8 cellular contexts compared by ENCODE assay signal in genomic region chr10:18637400-18637799, GRCh38. TPM values are rescaled to one million over a fixed set of nuclear protein-coding genes. Genes with fewer than 3 reads are reported as not detected.
DNase-seq lines count a peak whose midpoint lies in the region; ATAC-seq, FAIRE-seq and TF ChIP-seq lines count a peak whose summit lies in the region.
"Not testable (repeated sequence)": the region's sequence is repeated elsewhere in the genome, so short reads cannot be mapped to it uniquely, and the experiment has no call there.

No MANE protein-coding gene starts in this region.

- H2AFZ ChIP-seq in hepatocyte; HepG2 (ENCODE audit: low read length): not testable (repeated sequence)

- H3K27me3 ChIP-seq in hepatocyte; HepG2 (ENCODE audit: control insufficient read depth in 1 of 2, insufficient read depth in 2 of 2, low read length in 2 of 2): not testable (repeated sequence)

- peak overlapping the region; percentile 32 for H3K9ac ChIP-seq in HepG2 (ENCODE audit: insufficient read depth, low read depth, low read length)

- not testable (repeated sequence) for TF ChIP-seq POLR2A in A549 (IDR thresholded peaks at IDR 0.05; ENCODE audit: low read length); H54 (IDR thresholded peaks at IDR 0.05; ENCODE audit: low read depth, low read length); HepG2 (IDR thresholded peaks at IDR 0.05; ENCODE audit: insufficient read depth in 1 of 2, low read depth in 2 of 2, low read length in 2 of 2)

- H3K36me3 ChIP-seq in hepatocyte (replicated peaks; ENCODE audit: insufficient read depth, low read depth); HepG2 (replicated peaks in 1 of 2; ENCODE audit: control insufficient read depth in 1 of 2, insufficient read depth in 2 of 2, low read length in 2 of 2); mucosa of descending colon (ENCODE audit: low read depth): not testable (repeated sequence)

- H3K9me3 ChIP-seq in A549; hepatocyte (ENCODE audit: low read depth); HepG2 (ENCODE audit: low read length); mucosa of descending colon: not testable (repeated sequence)

- not testable (repeated sequence) for TF ChIP-seq EP300 in A549 (IDR thresholded peaks at IDR 0.05)
- TF ChIP-seq EP300 in HepG2 (IDR thresholded peaks at IDR 0.05; ENCODE audit: low read depth in 2 of 2, low read length in 2 of 2) (peak in 1 of 2 experiments; percentile 79; a peak in 2 of 4 replicates), HepG2 (CRISPR knock-in tag; IDR thresholded peaks at IDR 0.05; ENCODE audit: borderline replicate concordance) (peak; percentile 40; the same call in 1 of the 2 replicates)

- intact Hi-C loops in HepG2 (cut with micrococcal nuclease; ENCODE audit: unreplicated experiment); mucosa of descending colon (cut with DNase I, micrococcal nuclease): not testable (repeated sequence)

- TF ChIP-seq CTCF in A549 (IDR thresholded peaks at IDR 0.05); VCaP (conservative IDR thresholded peaks at IDR 0.05); hepatocyte (IDR thresholded peaks at IDR 0.05; ENCODE audit: poor library complexity); HepG2 (CRISPR knock-in tag; IDR thresholded peaks at IDR 0.05); mucosa of descending colon (IDR thresholded peaks at IDR 0.05): not testable (repeated sequence)

- in situ Hi-C loops in HepG2 (cut with HindIII; ENCODE audit: extremely low pct_ligation_motif_present, low pct_unique_long_range_greater_than_20kb) = not testable (repeated sequence)

- H4K20me1 ChIP-seq in hepatocyte (ENCODE audit: insufficient read depth, poor library complexity, severe bottlenecking); HepG2 (ENCODE audit: insufficient read depth, low read length): not testable (repeated sequence)

- POLR2A ChIA-PET in A549 (lab: Yijun Ruan, JAX) = not testable (repeated sequence)
- POLR2A ChIA-PET in HepG2 (lab: Yijun Ruan, JAX) = interaction anchor here (1.0 to 2.4 kb wide), 6 partner anchors 10 to 25 kb away, joined by 3 to 21 read pairs (median 4); partner anchors contain the start of genes ARL5B and NSUN6

- not testable (repeated sequence) for H3K79me2 ChIP-seq in hepatocyte; HepG2 (ENCODE audit: insufficient read depth, low read length)

- H3K4me1 ChIP-seq in A549 = peaks cover 11% of the 10 kb centered on the region; the same call in 1 of the 3 replicates
- H3K4me1 ChIP-seq in hepatocyte (ENCODE audit: insufficient read depth); mucosa of descending colon (ENCODE audit: low read depth): not testable (repeated sequence)
- H3K4me1 ChIP-seq in HepG2 (ENCODE audit: insufficient read depth, low read length) = peaks cover 63% of the 10 kb centered on the region

- H3K27ac ChIP-seq in A549 = not testable (repeated sequence)
- H3K27ac ChIP-seq in VCaP = peak overlapping the region; percentile 40
- peak overlapping the region; percentile 76 for H3K27ac ChIP-seq in hepatocyte
- H3K27ac ChIP-seq in HepG2 (ENCODE audit: extremely low read length, insufficient read depth, low read length) = peak overlapping the region; percentile 71

- CTCF ChIA-PET in A549 (lab: Yijun Ruan, JAX) = interaction anchor here (1.1 kb wide), 1 partner anchor 12 kb away, joined by 4 read pairs; no protein-coding TSS in a partner anchor
- CTCF ChIA-PET in HepG2 (lab: Yijun Ruan, JAX; ENCODE audit: low intra/inter-chr PET ratio, low total read pairs) = not testable (repeated sequence)

- not testable (repeated sequence) for TF ChIP-seq RAD21 in A549 (conservative IDR thresholded peaks at IDR 0.05 in 1 of 2, IDR thresholded peaks at IDR 0.05 in 1 of 2); HepG2 (CRISPR knock-in tag; IDR thresholded peaks at IDR 0.05)

- not testable (repeated sequence) for H3K9me2 ChIP-seq in hepatocyte (replicated peaks; ENCODE audit: insufficient read depth)

- not testable (repeated sequence) for DNase-seq in A549 (ENCODE audit: low read depth in 1 of 2, low spot score in 1 of 2); H54 (ENCODE audit: insufficient read length, low spot score); hepatocyte (ENCODE audit: low spot score); mucosa of descending colon
- DNase-seq in DMS53 (lab: John Stamatoyannopoulos, UW) (peak; percentile 77), HepG2 (ENCODE audit: low spot score) (peak; percentile 58)

- 0 out of 3 replicates have a peak overlapping the region, but pooled peaks have one; percentile 1 for H3K4me2 ChIP-seq in A549
- H3K4me2 ChIP-seq in hepatocyte = peak overlapping the region; percentile 50
- H3K4me2 ChIP-seq in HepG2 (ENCODE audit: low read depth, low read length) = peak overlapping the region; percentile 29; the same call in 1 of the 2 replicates

- BruUV-seq in HepG2 (replicated peaks; lab: Mats Ljungman, UMichigan) = not testable (repeated sequence)

- WGBS in A549 (ENCODE audit: missing lambda C conversion rate) = 44% methylated on average over 1 of the region's 1 CpG
- whole genome bisulfite sequencing in hepatocyte (ENCODE audit: low lambda C conversion rate, missing lambda C conversion rate) = 58% methylated on average over 1 of the region's 1 CpG
- 0% methylated on average over 1 of the region's 1 CpG for WGBS in HepG2 (ENCODE audit: low lambda C conversion rate)

- not testable (repeated sequence) for H3K4me3 ChIP-seq in A549; hepatocyte; HepG2 (replicated peaks in 1 of 3; ENCODE audit: insufficient read depth in 1 of 3, low read depth in 2 of 3, low read length in 3 of 3); mucosa of descending colon

- not testable (repeated sequence) for FAIRE-seq in A549 (lab: Jason Lieb, UNC)
- FAIRE-seq in H54 (lab: Jason Lieb, UNC) (peak; percentile 20), colon (lab: Jason Lieb, UNC) (peak; percentile 75), HepG2 (lab: Jason Lieb, UNC) (peak; percentile 42)

- not testable (repeated sequence) for ATAC-seq in A549
- peak; percentile 86 for ATAC-seq in HepG2
- peak; percentile 65 for ATAC-seq in mucosa of descending colon

RNA-seq across cellular contexts. Expression of gene NSUN6, which starts 14.0 kb away (rescaled TPM):
- 11.7 and 14.7 TPM in 2 replicates for polyA plus RNA-seq in A549 (2011; rRNA removed)
- 2.9 and 3.0 TPM in 2 replicates for polyA plus RNA-seq in A549 (2012; cell fraction: cytosol; rRNA removed)
- 2.6 and 5.7 TPM in 2 replicates for polyA plus RNA-seq in A549 (2012; cell fraction: nucleus; rRNA removed)
- 6.3 to 6.5 TPM (median 6.5 TPM) in 3 replicates for polyA plus RNA-seq in A549 (2017; fragmentation: RNase III; extraction: RNeasy Plus Mini Kit Qiagen cat#74134 plus additional on column Dnase treatment)
- 9.0 and 12.6 TPM in 2 replicates for polyA minus RNA-seq in A549 (2011; rRNA and poly(A)+ RNA removed)
- total RNA-seq in hepatocyte = 14.6 and 18.9 TPM in 2 replicates
- 12.2 and 12.3 TPM in 2 replicates for polyA plus RNA-seq in hepatocyte
- 15.6 and 17.2 TPM in 2 replicates for total RNA-seq in HepG2 (2016; rRNA removed; fragmentation: Illumina TruSeq; extraction: Trizol)
- 6.3 and 6.6 TPM in 2 replicates for total RNA-seq in HepG2 (2016; cell fraction: cytosol; rRNA removed; fragmentation: Illumina TruSeq; extraction: Trizol; ENCODE audit: low read depth)
- 16.0 and 16.7 TPM in 2 replicates for total RNA-seq in HepG2 (2016; cell fraction: insoluble cytoplasmic fraction; rRNA removed; fragmentation: Illumina TruSeq; extraction: Trizol)
- total RNA-seq in HepG2 (2016; cell fraction: membrane; rRNA removed; fragmentation: Illumina TruSeq; extraction: Trizol) = 7.7 and 8.6 TPM in 2 replicates
- 27.1 and 28.7 TPM in 2 replicates for total RNA-seq in HepG2 (2016; cell fraction: nucleus; rRNA removed; fragmentation: Illumina TruSeq; extraction: Trizol)
- polyA plus RNA-seq in HepG2 (2011; rRNA removed) = 19.3 and 19.6 TPM in 2 replicates
- polyA plus RNA-seq in HepG2 (2011; cell fraction: cytosol; rRNA removed) = 4.8 and 7.9 TPM in 2 replicates
- 35.5 and 54.9 TPM in 2 replicates for polyA plus RNA-seq in HepG2 (2011; cell fraction: nucleus; rRNA removed)
- polyA plus RNA-seq in HepG2 (2012) = 16.8 and 17.5 TPM in 2 replicates
- polyA plus RNA-seq in HepG2 (2016; cell fraction: cytosol; fragmentation: Illumina TruSeq; extraction: Trizol; ENCODE audit: low read depth) = 0.74 and 0.86 TPM in 2 replicates
- polyA plus RNA-seq in HepG2 (2016; cell fraction: insoluble cytoplasmic fraction; fragmentation: Illumina TruSeq; extraction: Trizol; ENCODE audit: low read depth) = 10.7 and 14.7 TPM in 2 replicates
- 2.3 and 2.6 TPM in 2 replicates for polyA plus RNA-seq in HepG2 (2016; cell fraction: membrane; fragmentation: Illumina TruSeq; extraction: Trizol; ENCODE audit: low read depth)
- 31.5 and 36.7 TPM in 2 replicates for polyA plus RNA-seq in HepG2 (2016; cell fraction: nucleus; fragmentation: Illumina TruSeq; extraction: Trizol; ENCODE audit: insufficient read depth, low read depth)
- 5.9 and 10.4 TPM in 2 replicates for polyA minus RNA-seq in HepG2 (2011; rRNA and poly(A)+ RNA removed; ENCODE audit: low replicate concordance)
- 8.7 and 9.6 TPM in 2 replicates for polyA minus RNA-seq in HepG2 (2011; cell fraction: cytosol; rRNA and poly(A)+ RNA removed)
- polyA minus RNA-seq in HepG2 (2011; cell fraction: nucleus; rRNA and poly(A)+ RNA removed) = 82.9 and 109 TPM in 2 replicates
- 10 to 100 TPM; 10.2 to 21.1 (median 13.6) TPM for total RNA-seq in mucosa of descending colon

RNA-seq across cellular contexts. Expression of gene ARL5B, which starts 21.8 kb away (rescaled TPM):
- polyA plus RNA-seq in A549 (2011; rRNA removed) (16.0 and 24.5 TPM in 2 replicates), A549 (2017; fragmentation: RNase III; extraction: RNeasy Plus Mini Kit Qiagen cat#74134 plus additional on column Dnase treatment) (8.0 to 8.8 TPM (median 8.1 TPM) in 3 replicates), hepatocyte (20.5 and 21.5 TPM in 2 replicates), HepG2 (2011; rRNA removed) (19.4 and 26.6 TPM in 2 replicates)
- polyA plus RNA-seq in A549 (2012; cell fraction: cytosol; rRNA removed) = 2.0 and 2.5 TPM in 2 replicates
- polyA plus RNA-seq in A549 (2012; cell fraction: nucleus; rRNA removed) = 2.7 and 5.1 TPM in 2 replicates
- polyA minus RNA-seq in A549 (2011; rRNA and poly(A)+ RNA removed) = 7.9 and 8.1 TPM in 2 replicates
- total RNA-seq in hepatocyte (90.5 and 95.2 TPM in 2 replicates), HepG2 (2016; rRNA removed; fragmentation: Illumina TruSeq; extraction: Trizol) (32.7 and 50.9 TPM in 2 replicates), mucosa of descending colon (10 to 100 TPM; 13.8 to 19.3 (median 14.5) TPM)
- total RNA-seq in HepG2 (2016; cell fraction: cytosol; rRNA removed; fragmentation: Illumina TruSeq; extraction: Trizol; ENCODE audit: low read depth) = 1.9 and 2.0 TPM in 2 replicates
- 33.2 and 47.1 TPM in 2 replicates for total RNA-seq in HepG2 (2016; cell fraction: insoluble cytoplasmic fraction; rRNA removed; fragmentation: Illumina TruSeq; extraction: Trizol)
- 13.2 and 15.1 TPM in 2 replicates for total RNA-seq in HepG2 (2016; cell fraction: membrane; rRNA removed; fragmentation: Illumina TruSeq; extraction: Trizol)
- 46.9 and 47.2 TPM in 2 replicates for total RNA-seq in HepG2 (2016; cell fraction: nucleus; rRNA removed; fragmentation: Illumina TruSeq; extraction: Trizol)
- polyA plus RNA-seq in HepG2 (2011; cell fraction: cytosol; rRNA removed) = 6.7 and 13.3 TPM in 2 replicates
- 19.4 and 23.3 TPM in 2 replicates for polyA plus RNA-seq in HepG2 (2011; cell fraction: nucleus; rRNA removed)
- polyA plus RNA-seq in HepG2 (2012) = 27.3 and 31.3 TPM in 2 replicates
- polyA plus RNA-seq in HepG2 (2016; cell fraction: cytosol; fragmentation: Illumina TruSeq; extraction: Trizol; ENCODE audit: low read depth) = 1.0 and 1.2 TPM in 2 replicates
- polyA plus RNA-seq in HepG2 (2016; cell fraction: insoluble cytoplasmic fraction; fragmentation: Illumina TruSeq; extraction: Trizol; ENCODE audit: low read depth) = 37.4 and 42.1 TPM in 2 replicates
- polyA plus RNA-seq in HepG2 (2016; cell fraction: membrane; fragmentation: Illumina TruSeq; extraction: Trizol; ENCODE audit: low read depth) = 5.2 and 5.9 TPM in 2 replicates
- polyA plus RNA-seq in HepG2 (2016; cell fraction: nucleus; fragmentation: Illumina TruSeq; extraction: Trizol; ENCODE audit: insufficient read depth, low read depth) = 48.6 and 49.3 TPM in 2 replicates
- polyA minus RNA-seq in HepG2 (2011; rRNA and poly(A)+ RNA removed; ENCODE audit: low replicate concordance) = 3.5 and 13.6 TPM in 2 replicates
- polyA minus RNA-seq in HepG2 (2011; cell fraction: cytosol; rRNA and poly(A)+ RNA removed) = 39.7 and 46.7 TPM in 2 replicates
- 68.9 and 74.0 TPM in 2 replicates for polyA minus RNA-seq in HepG2 (2011; cell fraction: nucleus; rRNA and poly(A)+ RNA removed)
